8 cellular contexts compared by ENCODE assay signal in genomic region chr4:54657556-54658313, GRCh38. TPM values are rescaled to one million over a fixed set of nuclear protein-coding genes. Genes with fewer than 3 reads are reported as not detected.
DNase-seq lines count a peak whose midpoint lies in the region; ATAC-seq and TF ChIP-seq lines count a peak whose summit lies in the region.

TSS of gene KIT (plus strand) at chr4:54657957. CDS start at chr4:54658015, 58 bp downstream.

- peaks cover 3% of the 10 kb centered on the region for H3K36me3 ChIP-seq in endodermal cell (ENCODE audit: control insufficient read depth, insufficient read depth, low read length)
- no peaks in the 10 kb centered on the region for H3K36me3 ChIP-seq in mesodermal cell (ENCODE audit: control insufficient read depth, insufficient read depth, low read length)

- H3K27ac ChIP-seq in endodermal cell (ENCODE audit: low read depth, low read length) = peak within 1 kb of the TSS; percentile 45
- H3K27ac ChIP-seq in mesodermal cell (ENCODE audit: low read depth, low read length, severe bottlenecking) = no peak within 1 kb of the TSS
- peak within 1 kb of the TSS; percentile 39 for H3K27ac ChIP-seq in substantia nigra (ENCODE audit: low read depth, low read length, poor library complexity, severe bottlenecking)

- peaks cover 10% of the 10 kb centered on the region for H3K27me3 ChIP-seq in endodermal cell (ENCODE audit: control insufficient read depth, insufficient read depth, low read length, poor library complexity, severe bottlenecking)

- peak within 1 kb of the TSS; percentile 93 for H3K9ac ChIP-seq in endodermal cell (ENCODE audit: extremely low read depth, low read length, poor library complexity, severe bottlenecking)

- peaks cover 9% of the 10 kb centered on the region for H3K36me3 Mint-ChIP-seq in endodermal cell (ENCODE audit: low read depth)

- TF ChIP-seq CTCF in GM12865 (IDR thresholded peaks at IDR 0.05; ENCODE audit: insufficient read depth, low read depth, low read length, missing control alignments) (no peak), endodermal cell (conservative IDR thresholded peaks at IDR 0.05) (no peak)

- peak within 1 kb of the TSS; percentile 91 for H3K27ac Mint-ChIP-seq in endodermal cell

- no peaks in the 10 kb centered on the region for H3K4me1 ChIP-seq in endodermal cell (ENCODE audit: control insufficient read depth, insufficient read depth, low read length)
- peaks cover 4% of the 10 kb centered on the region for H3K4me1 ChIP-seq in mesodermal cell (ENCODE audit: control insufficient read depth, insufficient read depth, low read length, poor library complexity, severe bottlenecking)

- WGBS in endodermal cell (ENCODE audit: insufficient coverage in 1 of 2, insufficient read length in 1 of 2), 2 experiments = 0% methylated on average over 19 to 77 of the region's 78 CpGs
- WGBS in mesodermal cell (ENCODE audit: insufficient coverage in 2 of 2), 2 experiments = 0 to 1% methylated on average over 54 to 60 of the region's 78 CpGs

- ATAC-seq in GM21737 (IDR thresholded peaks at IDR 0.05; ENCODE audit: unreplicated experiment) = no peak

- peaks cover 45% of the 10 kb centered on the region for H3K4me1 Mint-ChIP-seq in endodermal cell

- H3K4me3 ChIP-seq in GM12865 (ENCODE audit: low read depth, low read length) = peak within 1 kb of the TSS; percentile 40
- H3K4me3 ChIP-seq in endodermal cell (ENCODE audit: low read length) = peak within 1 kb of the TSS; percentile 90
- H3K4me3 ChIP-seq in mesodermal cell (ENCODE audit: extremely low read depth, insufficient read depth, low read length, poor library complexity, severe bottlenecking) = peak within 1 kb of the TSS; percentile 61

- peaks cover 34% of the 10 kb centered on the region for H3K27me3 Mint-ChIP-seq in endodermal cell (ENCODE audit: insufficient read depth)

- DNase-seq in GM12865 (ENCODE audit: low read depth) (no peak), NCI-H1436 (lab: John Stamatoyannopoulos, UW) (peak; percentile 92), endodermal cell (peak; percentile 95), substantia nigra (lab: John Stamatoyannopoulos, UW) (peak in 27 of 49 donors; percentile 5 to 55 (median 24)), GF-D8 (lab: John Stamatoyannopoulos, UW) (no peak)
- DNase-seq in activated CD4-positive, alpha-beta T cell treated with anti-CD3 and anti-CD28 coated beads for 48 hours = peak; percentile 12

- H3K9me3 ChIP-seq in endodermal cell (ENCODE audit: control insufficient read depth, low read length) (no peaks in the 10 kb centered on the region), mesodermal cell (ENCODE audit: control insufficient read depth, low read length) (no peaks in the 10 kb centered on the region)

- peak within 1 kb of the TSS; percentile 93 for H3K4me3 Mint-ChIP-seq in endodermal cell

- H3K9me3 Mint-ChIP-seq in endodermal cell = no peaks in the 10 kb centered on the region

RNA-seq across cellular contexts. Expression of gene KIT, which starts in this region (rescaled TPM):
- total RNA-seq in endodermal cell = 100 to 1,000 TPM; 135 to 167 TPM
- polyA plus RNA-seq in endodermal cell (2013, experiment 1 of 2) = 42.0 TPM
- polyA plus RNA-seq in endodermal cell (2013, experiment 2 of 2) = 40.5 TPM
- 15.9 TPM for polyA plus RNA-seq in mesodermal cell (2013, experiment 1 of 2)
- 11.5 TPM for polyA plus RNA-seq in mesodermal cell (2013, experiment 2 of 2)

Comparison
In these comparisons a context has a peak if more than half of its experiments do, and no peak if none do; other contexts are left out.
1. DNase-seq: peak in NCI-H1436 (single experiment), activated CD4-positive, alpha-beta T cell treated with anti-CD3 and anti-CD28 coated beads for 48 hours (single experiment), endodermal cell (single experiment) and substantia nigra (27 of 49); none in GM12865 (single experiment) and GF-D8 (single experiment).
2. H3K4me3 ChIP-seq: peak in every context shown above with its lines; median percentile 90 in endodermal cell; 61 in mesodermal cell; 40 in GM12865.